In genomic region chrX:74293343-74293946, GRCh38 we compare ENCODE assay signal across 8 cellular contexts. TPM values are rescaled to one million over a fixed set of nuclear protein-coding genes. Genes with fewer than 3 reads are reported as not detected.
DNase-seq lines count a peak whose midpoint lies in the region; ATAC-seq and TF ChIP-seq lines count a peak whose summit lies in the region.

No MANE protein-coding gene starts in this region.

- H3K4me1 Mint-ChIP-seq in activated CD8-positive, alpha-beta memory T cell treated with anti-CD3 and anti-CD28 coated beads, Interleukin-2, amount 10 ng/mL, durations not matched to agents 7 days and 5 days, result peaks cover 21% of the 10 kb centered on the region

- peak; percentile 43 for ATAC-seq in activated CD8-positive, alpha-beta memory T cell treated with anti-CD3 and anti-CD28 coated beads, Interleukin-2, amount 10 ng/mL, durations not matched to agents 7 days and 5 days
- no peak for ATAC-seq in GM21447 (IDR thresholded peaks at IDR 0.05; ENCODE audit: unreplicated experiment)

- peaks cover under 1% of the 10 kb centered on the region for H3K4me1 ChIP-seq in endocrine pancreas (ENCODE audit: control insufficient read depth, insufficient read depth, low read length)

- peaks cover 8% of the 10 kb centered on the region for H3K36me3 Mint-ChIP-seq in activated CD8-positive, alpha-beta memory T cell treated with anti-CD3 and anti-CD28 coated beads, Interleukin-2, amount 10 ng/mL, durations not matched to agents 7 days and 5 days

- no peak for TF ChIP-seq CTCF in GM06990 (IDR thresholded peaks at IDR 0.05; ENCODE audit: insufficient read depth, low read length, poor library complexity, severe bottlenecking)

- H3K4me3 Mint-ChIP-seq in activated CD8-positive, alpha-beta memory T cell treated with anti-CD3 and anti-CD28 coated beads, Interleukin-2, amount 10 ng/mL, durations not matched to agents 7 days and 5 days, result peak overlapping the region; percentile 86

- CTCF ChIA-PET in activated CD8-positive, alpha-beta memory T cell treated with anti-CD3 and anti-CD28 coated beads, Interleukin-2, amount 10 ng/mL, durations not matched to agents 7 days and 5 days (lab: Charles Lee), result no interaction called here

- H3K27me3 ChIP-seq in GM06990 (replicated peaks; ENCODE audit: control insufficient read depth, insufficient read depth, low read length) (no peaks in the 10 kb centered on the region), endocrine pancreas (ENCODE audit: control insufficient read depth, insufficient read depth, low read length) (no peaks in the 10 kb centered on the region)

- H3K27ac Mint-ChIP-seq in activated CD8-positive, alpha-beta memory T cell treated with anti-CD3 and anti-CD28 coated beads, Interleukin-2, amount 10 ng/mL, durations not matched to agents 7 days and 5 days, result peak overlapping the region; percentile 72

- peak overlapping the region; percentile 1 for H3K9ac ChIP-seq in endocrine pancreas (ENCODE audit: control insufficient read depth, insufficient read depth, low read length)

- peak; percentile 69 for DNase-seq in GM06990 (ENCODE audit: extremely low read depth, insufficient read length)
- DNase-seq in HT1080 (ENCODE audit: low read depth), result peak; percentile 56
- peak; percentile 46 for DNase-seq in NOMO-1 treated with DMSO at 0.1 percent for 48 hours (lab: John Stamatoyannopoulos, UW; ENCODE audit: unreplicated experiment)
- DNase-seq in activated CD8-positive, alpha-beta memory T cell treated with anti-CD3 and anti-CD28 coated beads, Interleukin-2, amount 10 ng/mL, durations not matched to agents 7 days and 5 days, result peak; percentile 73
- peak; percentile 91 for DNase-seq in mesenteric fat pad (ENCODE audit: low spot score)
- DNase-seq in stimulated activated CD8-positive, alpha-beta memory T cell treated with anti-CD3 and anti-CD28 coated beads, Interleukin-12 subunit alpha, Interleukin-12 subunit beta, amount 100 ng/mL, for 24 hours (ENCODE audit: extremely low read depth), result peak; percentile 36

- no peaks in the 10 kb centered on the region for H3K27me3 Mint-ChIP-seq in activated CD8-positive, alpha-beta memory T cell treated with anti-CD3 and anti-CD28 coated beads, Interleukin-2, amount 10 ng/mL, durations not matched to agents 7 days and 5 days

- H3K9me3 Mint-ChIP-seq in activated CD8-positive, alpha-beta memory T cell treated with anti-CD3 and anti-CD28 coated beads, Interleukin-2, amount 10 ng/mL, durations not matched to agents 7 days and 5 days (ENCODE audit: low read depth), result peaks cover 2% of the 10 kb centered on the region

- H3K36me3 ChIP-seq in GM06990 (ENCODE audit: control insufficient read depth, insufficient read depth, low read length) (no peaks in the 10 kb centered on the region), endocrine pancreas (ENCODE audit: control insufficient read depth, insufficient read depth, low read length) (no peaks in the 10 kb centered on the region)

- H3K4me3 ChIP-seq in GM06990 (replicated peaks; ENCODE audit: low read depth, low read length), result peak overlapping the region; percentile 55
- peak overlapping the region; percentile 79 for H3K4me3 ChIP-seq in endocrine pancreas (ENCODE audit: control insufficient read depth, insufficient read depth, low read length)

- no peaks in the 10 kb centered on the region for H3K9me3 ChIP-seq in endocrine pancreas (ENCODE audit: control insufficient read depth, low read length)

RNA-seq across cellular contexts. Expression of gene ZCCHC13, which starts 10.5 kb away (rescaled TPM):
- total RNA-seq in HT1080 (2014; rRNA removed; shearing (Covaris generic)), result not detected in 2 replicates
- not detected in 2 replicates for polyA plus RNA-seq in HT1080 (2015; cell fraction: cytosol; rRNA removed)
- polyA plus RNA-seq in HT1080 (2015; cell fraction: nucleus; rRNA removed), result not detected in 2 replicates
- not detected for total RNA-seq in activated CD8-positive, alpha-beta memory T cell treated with anti-CD3 and anti-CD28 coated beads, Interleukin-2, amount 10 ng/mL, durations not matched to agents 7 days and 5 days
- total RNA-seq in mesenteric fat pad, result not detected

Comparison
In these comparisons a context has a peak if more than half of its experiments do, and no peak if none do; other contexts are left out.
1. DNase-seq: peak in every context shown above with its lines; median percentile 91 in mesenteric fat pad; 73 in activated CD8-positive, alpha-beta memory T cell treated with anti-CD3 and anti-CD28 coated beads, Interleukin-2, amount 10 ng/mL, durations not matched to agents 7 days and 5 days; 69 in GM06990; 56 in HT1080; 46 in NOMO-1 treated with DMSO at 0.1 percent for 48 hours; 36 in stimulated activated CD8-positive, alpha-beta memory T cell treated with anti-CD3 and anti-CD28 coated beads, Interleukin-12 subunit alpha, Interleukin-12 subunit beta, amount 100 ng/mL, for 24 hours.